In genomic region chr22:49253656-49254055, GRCh38 we compare ENCODE assay signal across 25 cellular contexts.
"Had no signal": no experiment of that assay in that cellular context is flagged by ENCODE, and none has a peak within 500 bp of the region (broad histone marks: within the 10 kb centered on the region; RNA-seq: fewer than 3 reads in every experiment).

No MANE protein-coding gene starts in this region.

- H3K36me3 ChIP-seq: esophagus squamous epithelium, heart right ventricle, neutrophil, pancreas, right lobe of liver, spleen, tibial artery, upper lobe of left lung, uterus had no signal

- H3K27me3 ChIP-seq: pancreas, right lobe of liver, testis, upper lobe of left lung, uterus had no signal

- H3K27ac ChIP-seq: esophagus squamous epithelium, heart right ventricle, neutrophil, pancreas, right lobe of liver, spleen, testis, tibial artery, upper lobe of left lung, uterus had no signal

- H3K4me3 ChIP-seq: esophagus squamous epithelium, heart right ventricle, lung, mucosa of descending colon, pancreas, right lobe of liver, spleen, testis, tibial artery, upper lobe of left lung, uterus had no signal

- DNase-seq: cortex of kidney; effector memory CD8-positive, alpha-beta T cell; erythroblast; esophagus squamous epithelium; foreskin melanocyte; glutamatergic neuron; heart right ventricle; hippocampal formation; mucosa of descending colon; naive B cell; spleen; stimulated activated CD4-positive, alpha-beta T cell treated with anti-CD3 and anti-CD28 coated beads, Interleukin-4, amount 100 ng/mL, for 4 hours; stimulated activated naive CD8-positive, alpha-beta T cell treated with anti-CD3 and anti-CD28 coated beads, Interleukin-15, Interleukin-2, amounts not matched to agents 100 U/mL and 50 U/mL, for 24 hours; substantia nigra; testis; uterus had no signal

- ATAC-seq: effector memory CD8-positive, alpha-beta T cell; heart right ventricle; left lobe of liver; mucosa of descending colon; natural killer cell treated with Interleukin-12 subunit alpha and Interleukin-12 subunit beta and Interleukin-15 and Interleukin-18, amount 100 ng/mL, for 72 hours; pancreas; right lobe of liver; stimulated activated memory B cell treated with anti-CD40 and anti-IgM and Interleukin-4, amounts not matched to agents 10 μg/mL and 1 μg/mL and 100 μg/mL, for 72 hours; stimulated activated naive CD8-positive, alpha-beta T cell treated with anti-CD3 and anti-CD28 coated beads, Interleukin-15, Interleukin-2, amounts not matched to agents 100 U/mL and 50 U/mL, for 24 hours had no signal

- H3K4me1 ChIP-seq: esophagus squamous epithelium, heart right ventricle, pancreas, right lobe of liver, spleen, testis, tibial artery, upper lobe of left lung, uterus had no signal

- H3K9me3 ChIP-seq: esophagus squamous epithelium, heart right ventricle, mucosa of descending colon, neutrophil, pancreas, right lobe of liver, testis, upper lobe of left lung, uterus had no signal
